1 cellular context compared by ENCODE assay signal in genomic region chr10:110206988-110207804, GRCh38.
TF ChIP-seq lines count a peak whose summit lies in the region.

MXI1 (plus strand) TSS chr10:110207605; CDS start chr10:110207809, 204 bp downstream.

TF ChIP-seq in K562, 482 proteins besides CTCF, POLR2A, EP300 and RAD21 (continued from another document):
- TF ChIP-seq RNF2 (IDR thresholded peaks at IDR 0.05) (peak; percentile 55; the same call in 1 of the 2 replicates), POLR2H (tag; IDR thresholded peaks at IDR 0.05; ENCODE audit: low read depth) (no peak), YY1 (IDR thresholded peaks at IDR 0.05; ENCODE audit: borderline replicate concordance in 1 of 3, control insufficient read depth in 1 of 3, extremely low read depth in 1 of 3, insufficient read depth in 3 of 3, insufficient read length in 1 of 3, insufficient replicate concordance in 2 of 3, low read depth in 1 of 3, low read length in 2 of 3) (peak in 2 of 3 experiments; percentile 59 to 69), CREM (IDR thresholded peaks at IDR 0.05; ENCODE audit: low read depth) (peak; percentile 74), JUND (IDR thresholded peaks at IDR 0.05; ENCODE audit: borderline replicate concordance, low read depth, low read length) (no peak), JUND (tag; IDR thresholded peaks at IDR 0.05; ENCODE audit: borderline replicate concordance, low read depth, low read length) (peak; percentile 21; the same call in 1 of the 3 replicates), SUPT5H (IDR thresholded peaks at IDR 0.05) (peak; percentile 49; the same call in 1 of the 2 replicates), PRMT5 (CRISPR knock-in tag; IDR thresholded peaks at IDR 0.05) (no peak), CTBP1 (IDR thresholded peaks at IDR 0.05; ENCODE audit: borderline replicate concordance) (peak; percentile 39; the same call in 1 of the 2 replicates), ZKSCAN3 (CRISPR knock-in tag; IDR thresholded peaks at IDR 0.05) (no peak), EZH2 (IDR thresholded peaks at IDR 0.05; ENCODE audit: borderline replicate concordance, low read depth, low read length) (no peak), TGIF2 (CRISPR knock-in tag; IDR thresholded peaks at IDR 0.05) (no peak), ZNF696 (CRISPR knock-in tag; conservative IDR thresholded peaks at IDR 0.05) (no peak), CCNT2 (IDR thresholded peaks at IDR 0.05; ENCODE audit: borderline replicate concordance, extremely low read depth, insufficient read length, low read depth, low read length) (peak; percentile 63)
- TF ChIP-seq, protein P1, sequence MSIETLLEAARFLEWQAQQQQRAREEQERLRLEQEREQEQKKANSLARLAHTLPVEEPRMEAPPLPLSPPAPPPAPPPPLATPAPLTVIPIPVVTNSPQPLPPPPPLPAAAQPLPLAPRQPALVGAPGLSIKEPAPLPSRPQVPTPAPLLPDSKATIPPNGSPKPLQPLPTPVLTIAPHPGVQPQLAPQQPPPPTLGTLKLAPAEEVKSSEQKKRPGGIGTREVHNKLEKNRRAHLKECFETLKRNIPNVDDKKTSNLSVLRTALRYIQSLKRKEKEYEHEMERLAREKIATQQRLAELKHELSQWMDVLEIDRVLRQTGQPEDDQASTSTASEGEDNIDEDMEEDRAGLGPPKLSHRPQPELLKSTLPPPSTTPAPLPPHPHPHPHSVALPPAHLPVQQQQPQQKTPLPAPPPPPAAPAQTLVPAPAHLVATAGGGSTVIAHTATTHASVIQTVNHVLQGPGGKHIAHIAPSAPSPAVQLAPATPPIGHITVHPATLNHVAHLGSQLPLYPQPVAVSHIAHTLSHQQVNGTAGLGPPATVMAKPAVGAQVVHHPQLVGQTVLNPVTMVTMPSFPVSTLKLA (conservative IDR thresholded peaks at IDR 0.05), result peak in 1 of 2 experiments; percentile 36; a peak in 1 of 4 replicates
